1 cellular context compared by ENCODE assay signal in genomic region chr12:95996034-95996658, GRCh38.
TF ChIP-seq lines count a peak whose summit lies in the region.

A gene with protein sequence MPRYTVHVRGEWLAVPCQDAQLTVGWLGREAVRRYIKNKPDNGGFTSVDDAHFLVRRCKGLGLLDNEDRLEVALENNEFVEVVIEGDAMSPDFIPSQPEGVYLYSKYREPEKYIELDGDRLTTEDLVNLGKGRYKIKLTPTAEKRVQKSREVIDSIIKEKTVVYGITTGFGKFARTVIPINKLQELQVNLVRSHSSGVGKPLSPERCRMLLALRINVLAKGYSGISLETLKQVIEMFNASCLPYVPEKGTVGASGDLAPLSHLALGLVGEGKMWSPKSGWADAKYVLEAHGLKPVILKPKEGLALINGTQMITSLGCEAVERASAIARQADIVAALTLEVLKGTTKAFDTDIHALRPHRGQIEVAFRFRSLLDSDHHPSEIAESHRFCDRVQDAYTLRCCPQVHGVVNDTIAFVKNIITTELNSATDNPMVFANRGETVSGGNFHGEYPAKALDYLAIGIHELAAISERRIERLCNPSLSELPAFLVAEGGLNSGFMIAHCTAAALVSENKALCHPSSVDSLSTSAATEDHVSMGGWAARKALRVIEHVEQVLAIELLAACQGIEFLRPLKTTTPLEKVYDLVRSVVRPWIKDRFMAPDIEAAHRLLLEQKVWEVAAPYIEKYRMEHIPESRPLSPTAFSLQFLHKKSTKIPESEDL (minus strand): TSS chr12:95996344. CDS start chr12:95995910, 434 bp downstream.

TF ChIP-seq in HepG2, 621 proteins besides CTCF, POLR2A, EP300 and RAD21 (continued from another document and continues in another):
- TF ChIP-seq, protein P1, sequence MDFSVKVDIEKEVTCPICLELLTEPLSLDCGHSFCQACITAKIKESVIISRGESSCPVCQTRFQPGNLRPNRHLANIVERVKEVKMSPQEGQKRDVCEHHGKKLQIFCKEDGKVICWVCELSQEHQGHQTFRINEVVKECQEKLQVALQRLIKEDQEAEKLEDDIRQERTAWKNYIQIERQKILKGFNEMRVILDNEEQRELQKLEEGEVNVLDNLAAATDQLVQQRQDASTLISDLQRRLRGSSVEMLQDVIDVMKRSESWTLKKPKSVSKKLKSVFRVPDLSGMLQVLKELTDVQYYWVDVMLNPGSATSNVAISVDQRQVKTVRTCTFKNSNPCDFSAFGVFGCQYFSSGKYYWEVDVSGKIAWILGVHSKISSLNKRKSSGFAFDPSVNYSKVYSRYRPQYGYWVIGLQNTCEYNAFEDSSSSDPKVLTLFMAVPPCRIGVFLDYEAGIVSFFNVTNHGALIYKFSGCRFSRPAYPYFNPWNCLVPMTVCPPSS (IDR thresholded peaks at IDR 0.05) = no peak
- no peak for TF ChIP-seq RFX5 (IDR thresholded peaks at IDR 0.05; ENCODE audit: low read depth, low read length)
- peak; percentile 72; the same call in 1 of the 2 replicates for TF ChIP-seq ZC3H13 (CRISPR knock-in tag; IDR thresholded peaks at IDR 0.05)
- TF ChIP-seq PHF5A (CRISPR knock-in tag; IDR thresholded peaks at IDR 0.05; ENCODE audit: low read depth, unreplicated experiment) = peak; percentile 37
- TF ChIP-seq, protein P2, sequence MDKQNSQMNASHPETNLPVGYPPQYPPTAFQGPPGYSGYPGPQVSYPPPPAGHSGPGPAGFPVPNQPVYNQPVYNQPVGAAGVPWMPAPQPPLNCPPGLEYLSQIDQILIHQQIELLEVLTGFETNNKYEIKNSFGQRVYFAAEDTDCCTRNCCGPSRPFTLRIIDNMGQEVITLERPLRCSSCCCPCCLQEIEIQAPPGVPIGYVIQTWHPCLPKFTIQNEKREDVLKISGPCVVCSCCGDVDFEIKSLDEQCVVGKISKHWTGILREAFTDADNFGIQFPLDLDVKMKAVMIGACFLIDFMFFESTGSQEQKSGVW (CRISPR knock-in tag; IDR thresholded peaks at IDR 0.05; ENCODE audit: borderline replicate concordance) = no peak; the same call in 1 of the 2 replicates
- TF ChIP-seq TCF7 (IDR thresholded peaks at IDR 0.05; ENCODE audit: low read depth) = peak; percentile 89
- no peak for TF ChIP-seq ZFAT (CRISPR knock-in tag; conservative IDR thresholded peaks at IDR 0.05)
- TF ChIP-seq TP53 (CRISPR knock-in tag; conservative IDR thresholded peaks at IDR 0.05) = no peak
- peak; percentile 89 for TF ChIP-seq ZNF331 (CRISPR knock-in tag; IDR thresholded peaks at IDR 0.05)
- TF ChIP-seq HNF1A (IDR thresholded peaks at IDR 0.05; ENCODE audit: low read depth) = peak; percentile 81
- TF ChIP-seq HNF1A (CRISPR knock-in tag; IDR thresholded peaks at IDR 0.05; ENCODE audit: borderline replicate concordance) = peak; percentile 75; the same call in 1 of the 2 replicates
- TF ChIP-seq LCORL (IDR thresholded peaks at IDR 0.05) = no peak
- TF ChIP-seq LCORL (CRISPR knock-in tag; IDR thresholded peaks at IDR 0.05) = peak; percentile 93
- TF ChIP-seq ZNF20 (CRISPR knock-in tag; IDR thresholded peaks at IDR 0.05) = no peak
- peak; percentile 94 for TF ChIP-seq HOXA5 (CRISPR knock-in tag; IDR thresholded peaks at IDR 0.05)
- TF ChIP-seq, protein P3, sequence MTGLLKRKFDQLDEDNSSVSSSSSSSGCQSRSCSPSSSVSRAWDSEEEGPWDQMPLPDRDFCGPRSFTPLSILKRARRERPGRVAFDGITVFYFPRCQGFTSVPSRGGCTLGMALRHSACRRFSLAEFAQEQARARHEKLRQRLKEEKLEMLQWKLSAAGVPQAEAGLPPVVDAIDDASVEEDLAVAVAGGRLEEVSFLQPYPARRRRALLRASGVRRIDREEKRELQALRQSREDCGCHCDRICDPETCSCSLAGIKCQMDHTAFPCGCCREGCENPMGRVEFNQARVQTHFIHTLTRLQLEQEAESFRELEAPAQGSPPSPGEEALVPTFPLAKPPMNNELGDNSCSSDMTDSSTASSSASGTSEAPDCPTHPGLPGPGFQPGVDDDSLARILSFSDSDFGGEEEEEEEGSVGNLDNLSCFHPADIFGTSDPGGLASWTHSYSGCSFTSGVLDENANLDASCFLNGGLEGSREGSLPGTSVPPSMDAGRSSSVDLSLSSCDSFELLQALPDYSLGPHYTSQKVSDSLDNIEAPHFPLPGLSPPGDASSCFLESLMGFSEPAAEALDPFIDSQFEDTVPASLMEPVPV (CRISPR knock-in tag; IDR thresholded peaks at IDR 0.05) = peak; percentile 88
- TF ChIP-seq ZNF33B (CRISPR knock-in tag; IDR thresholded peaks at IDR 0.05) = 0 out of 2 replicates have a peak, but pooled peaks have one; percentile 23
- TF ChIP-seq ZNF234 (CRISPR knock-in tag; conservative IDR thresholded peaks at IDR 0.05) = no peak
- TF ChIP-seq MAFK (conservative IDR thresholded peaks at IDR 0.05 in 1 of 2, IDR thresholded peaks at IDR 0.05 in 1 of 2; ENCODE audit: low read length in 2 of 2) = no peak
- TF ChIP-seq ZNF430 (CRISPR knock-in tag; IDR thresholded peaks at IDR 0.05) = peak; percentile 66; the same call in 1 of the 2 replicates
- TF ChIP-seq GPN1 (CRISPR knock-in tag; IDR thresholded peaks at IDR 0.05; ENCODE audit: borderline replicate concordance) = no peak
- no peak for TF ChIP-seq ZFP41 (CRISPR knock-in tag; IDR thresholded peaks at IDR 0.05; ENCODE audit: borderline replicate concordance)
- peak; percentile 74 for TF ChIP-seq ZEB1 (IDR thresholded peaks at IDR 0.05; ENCODE audit: insufficient replicate concordance, low read depth)
- TF ChIP-seq ZBTB46 (CRISPR knock-in tag; IDR thresholded peaks at IDR 0.05; ENCODE audit: borderline replicate concordance) = peak; percentile 83; the same call in 1 of the 2 replicates
- no peak; the same call in 1 of the 2 replicates for TF ChIP-seq ZNF737 (CRISPR knock-in tag; IDR thresholded peaks at IDR 0.05; ENCODE audit: borderline replicate concordance)
- TF ChIP-seq PRPF4 (IDR thresholded peaks at IDR 0.05; ENCODE audit: low read depth, low read length, poor library complexity, severe bottlenecking) = no peak
- TF ChIP-seq NFE2L1 (CRISPR knock-in tag; IDR thresholded peaks at IDR 0.05; ENCODE audit: borderline replicate concordance) = no peak
- 0 out of 2 replicates have a peak, but pooled peaks have one; percentile 7 for TF ChIP-seq WIZ (CRISPR knock-in tag; IDR thresholded peaks at IDR 0.05)
- peak; percentile 93; the same call in 1 of the 2 replicates for TF ChIP-seq ZNF414 (CRISPR knock-in tag; IDR thresholded peaks at IDR 0.05)
- TF ChIP-seq ZBTB37 (CRISPR knock-in tag; IDR thresholded peaks at IDR 0.05) = no peak
- TF ChIP-seq KDM5B (CRISPR knock-in tag; IDR thresholded peaks at IDR 0.05; ENCODE audit: borderline replicate concordance) = no peak
- TF ChIP-seq, protein P4, sequence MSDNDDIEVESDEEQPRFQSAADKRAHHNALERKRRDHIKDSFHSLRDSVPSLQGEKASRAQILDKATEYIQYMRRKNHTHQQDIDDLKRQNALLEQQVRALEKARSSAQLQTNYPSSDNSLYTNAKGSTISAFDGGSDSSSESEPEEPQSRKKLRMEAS (IDR thresholded peaks at IDR 0.05) = peak; percentile 89
- TF ChIP-seq ERF (CRISPR knock-in tag; IDR thresholded peaks at IDR 0.05) = peak; percentile 95
- peak; percentile 96 for TF ChIP-seq NR2F2 (IDR thresholded peaks at IDR 0.05; ENCODE audit: borderline replicate concordance, low read depth)
- TF ChIP-seq, protein P5, sequence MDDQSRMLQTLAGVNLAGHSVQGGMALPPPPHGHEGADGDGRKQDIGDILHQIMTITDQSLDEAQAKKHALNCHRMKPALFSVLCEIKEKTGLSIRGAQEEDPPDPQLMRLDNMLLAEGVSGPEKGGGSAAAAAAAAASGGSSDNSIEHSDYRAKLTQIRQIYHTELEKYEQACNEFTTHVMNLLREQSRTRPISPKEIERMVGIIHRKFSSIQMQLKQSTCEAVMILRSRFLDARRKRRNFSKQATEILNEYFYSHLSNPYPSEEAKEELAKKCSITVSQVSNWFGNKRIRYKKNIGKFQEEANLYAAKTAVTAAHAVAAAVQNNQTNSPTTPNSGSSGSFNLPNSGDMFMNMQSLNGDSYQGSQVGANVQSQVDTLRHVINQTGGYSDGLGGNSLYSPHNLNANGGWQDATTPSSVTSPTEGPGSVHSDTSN (CRISPR knock-in tag; IDR thresholded peaks at IDR 0.05; ENCODE audit: borderline replicate concordance) = no peak
- TF ChIP-seq ATF7-NPFF (CRISPR knock-in tag; IDR thresholded peaks at IDR 0.05; ENCODE audit: low read depth) = 0 out of 2 replicates have a peak, but pooled peaks have one; percentile 49
- TF ChIP-seq KLF11 (CRISPR knock-in tag; IDR thresholded peaks at IDR 0.05) = peak; percentile 93
- TF ChIP-seq SRSF1 (optimal IDR thresholded peaks at IDR 0.05; ENCODE audit: low read depth, low read length) = no peak
- TF ChIP-seq TEF (CRISPR knock-in tag; IDR thresholded peaks at IDR 0.05) = no peak
- no peak for TF ChIP-seq PTBP1 (IDR thresholded peaks at IDR 0.05; ENCODE audit: low read depth, low read length, poor library complexity, severe bottlenecking)
